In the genomic region with DNA sequence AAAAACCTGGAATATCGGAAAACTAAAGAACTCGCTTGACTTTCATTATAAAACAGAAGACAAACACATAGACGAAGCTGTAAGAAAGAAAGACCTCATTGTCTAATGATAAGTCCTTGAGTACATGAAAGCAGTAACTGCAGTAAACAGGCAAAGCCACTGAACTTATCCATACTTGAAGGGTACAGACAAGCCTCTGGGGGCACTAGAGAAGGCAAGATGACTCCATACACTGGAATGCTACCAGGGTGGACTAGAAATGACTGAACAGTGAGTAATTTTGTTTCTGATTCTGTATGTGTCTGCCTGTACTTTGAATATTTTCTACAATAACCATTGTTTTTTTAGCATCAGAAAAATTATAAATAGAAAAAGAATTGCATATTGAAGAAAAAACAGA, we compare ENCODE assay signal across 1 cellular context.
TF ChIP-seq lines count a peak whose summit lies in the region.

No MANE protein-coding gene starts in this region.

TF ChIP-seq in GM23338, 12 proteins besides CTCF, POLR2A, EP300 and RAD21 (continued from another document):
- TF ChIP-seq, protein P1, sequence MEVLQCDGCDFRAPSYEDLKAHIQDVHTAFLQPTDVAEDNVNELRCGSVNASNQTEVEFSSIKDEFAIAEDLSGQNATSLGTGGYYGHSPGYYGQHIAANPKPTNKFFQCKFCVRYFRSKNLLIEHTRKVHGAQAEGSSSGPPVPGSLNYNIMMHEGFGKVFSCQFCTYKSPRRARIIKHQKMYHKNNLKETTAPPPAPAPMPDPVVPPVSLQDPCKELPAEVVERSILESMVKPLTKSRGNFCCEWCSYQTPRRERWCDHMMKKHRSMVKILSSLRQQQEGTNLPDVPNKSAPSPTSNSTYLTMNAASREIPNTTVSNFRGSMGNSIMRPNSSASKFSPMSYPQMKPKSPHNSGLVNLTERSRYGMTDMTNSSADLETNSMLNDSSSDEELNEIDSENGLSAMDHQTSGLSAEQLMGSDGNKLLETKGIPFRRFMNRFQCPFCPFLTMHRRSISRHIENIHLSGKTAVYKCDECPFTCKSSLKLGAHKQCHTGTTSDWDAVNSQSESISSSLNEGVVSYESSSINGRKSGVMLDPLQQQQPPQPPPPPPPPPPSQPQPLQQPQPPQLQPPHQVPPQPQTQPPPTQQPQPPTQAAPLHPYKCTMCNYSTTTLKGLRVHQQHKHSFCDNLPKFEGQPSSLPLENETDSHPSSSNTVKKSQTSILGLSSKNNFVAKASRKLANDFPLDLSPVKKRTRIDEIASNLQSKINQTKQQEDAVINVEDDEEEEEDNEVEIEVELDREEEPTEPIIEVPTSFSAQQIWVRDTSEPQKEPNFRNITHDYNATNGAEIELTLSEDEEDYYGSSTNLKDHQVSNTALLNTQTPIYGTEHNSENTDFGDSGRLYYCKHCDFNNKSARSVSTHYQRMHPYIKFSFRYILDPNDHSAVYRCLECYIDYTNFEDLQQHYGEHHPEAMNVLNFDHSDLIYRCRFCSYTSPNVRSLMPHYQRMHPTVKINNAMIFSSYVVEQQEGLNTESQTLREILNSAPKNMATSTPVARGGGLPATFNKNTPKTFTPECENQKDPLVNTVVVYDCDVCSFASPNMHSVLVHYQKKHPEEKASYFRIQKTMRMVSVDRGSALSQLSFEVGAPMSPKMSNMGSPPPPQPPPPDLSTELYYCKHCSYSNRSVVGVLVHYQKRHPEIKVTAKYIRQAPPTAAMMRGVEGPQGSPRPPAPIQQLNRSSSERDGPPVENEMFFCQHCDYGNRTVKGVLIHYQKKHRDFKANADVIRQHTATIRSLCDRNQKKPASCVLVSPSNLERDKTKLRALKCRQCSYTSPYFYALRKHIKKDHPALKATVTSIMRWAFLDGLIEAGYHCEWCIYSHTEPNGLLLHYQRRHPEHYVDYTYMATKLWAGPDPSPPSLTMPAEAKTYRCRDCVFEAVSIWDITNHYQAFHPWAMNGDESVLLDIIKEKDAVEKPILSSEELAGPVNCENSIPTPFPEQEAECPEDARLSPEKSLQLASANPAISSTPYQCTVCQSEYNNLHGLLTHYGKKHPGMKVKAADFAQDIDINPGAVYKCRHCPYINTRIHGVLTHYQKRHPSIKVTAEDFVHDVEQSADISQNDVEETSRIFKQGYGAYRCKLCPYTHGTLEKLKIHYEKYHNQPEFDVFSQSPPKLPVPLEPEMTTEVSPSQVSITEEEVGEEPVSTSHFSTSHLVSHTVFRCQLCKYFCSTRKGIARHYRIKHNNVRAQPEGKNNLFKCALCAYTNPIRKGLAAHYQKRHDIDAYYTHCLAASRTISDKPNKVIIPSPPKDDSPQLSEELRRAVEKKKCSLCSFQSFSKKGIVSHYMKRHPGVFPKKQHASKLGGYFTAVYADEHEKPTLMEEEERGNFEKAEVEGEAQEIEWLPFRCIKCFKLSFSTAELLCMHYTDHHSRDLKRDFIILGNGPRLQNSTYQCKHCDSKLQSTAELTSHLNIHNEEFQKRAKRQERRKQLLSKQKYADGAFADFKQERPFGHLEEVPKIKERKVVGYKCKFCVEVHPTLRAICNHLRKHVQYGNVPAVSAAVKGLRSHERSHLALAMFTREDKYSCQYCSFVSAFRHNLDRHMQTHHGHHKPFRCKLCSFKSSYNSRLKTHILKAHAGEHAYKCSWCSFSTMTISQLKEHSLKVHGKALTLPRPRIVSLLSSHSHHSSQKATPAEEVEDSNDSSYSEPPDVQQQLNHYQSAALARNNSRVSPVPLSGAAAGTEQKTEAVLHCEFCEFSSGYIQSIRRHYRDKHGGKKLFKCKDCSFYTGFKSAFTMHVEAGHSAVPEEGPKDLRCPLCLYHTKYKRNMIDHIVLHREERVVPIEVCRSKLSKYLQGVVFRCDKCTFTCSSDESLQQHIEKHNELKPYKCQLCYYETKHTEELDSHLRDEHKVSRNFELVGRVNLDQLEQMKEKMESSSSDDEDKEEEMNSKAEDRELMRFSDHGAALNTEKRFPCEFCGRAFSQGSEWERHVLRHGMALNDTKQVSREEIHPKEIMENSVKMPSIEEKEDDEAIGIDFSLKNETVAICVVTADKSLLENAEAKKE (CRISPR knock-in tag; IDR thresholded peaks at IDR 0.05), result no peak
- TF ChIP-seq JUNB (IDR thresholded peaks at IDR 0.05; ENCODE audit: unreplicated experiment) (no peak), ZNF114 (CRISPR knock-in tag; IDR thresholded peaks at IDR 0.05) (no peak), CREB1 (CRISPR knock-in tag; IDR thresholded peaks at IDR 0.05; ENCODE audit: low read depth) (no peak), POLR2AphosphoS5 (IDR thresholded peaks at IDR 0.05; ENCODE audit: low read depth) (no peak)
- TF ChIP-seq, protein P2, sequence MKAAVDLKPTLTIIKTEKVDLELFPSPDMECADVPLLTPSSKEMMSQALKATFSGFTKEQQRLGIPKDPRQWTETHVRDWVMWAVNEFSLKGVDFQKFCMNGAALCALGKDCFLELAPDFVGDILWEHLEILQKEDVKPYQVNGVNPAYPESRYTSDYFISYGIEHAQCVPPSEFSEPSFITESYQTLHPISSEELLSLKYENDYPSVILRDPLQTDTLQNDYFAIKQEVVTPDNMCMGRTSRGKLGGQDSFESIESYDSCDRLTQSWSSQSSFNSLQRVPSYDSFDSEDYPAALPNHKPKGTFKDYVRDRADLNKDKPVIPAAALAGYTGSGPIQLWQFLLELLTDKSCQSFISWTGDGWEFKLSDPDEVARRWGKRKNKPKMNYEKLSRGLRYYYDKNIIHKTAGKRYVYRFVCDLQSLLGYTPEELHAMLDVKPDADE (IDR thresholded peaks at IDR 0.05), result no peak
